Comparison of ENCODE assay signal across 13 cellular contexts in the genomic region with DNA sequence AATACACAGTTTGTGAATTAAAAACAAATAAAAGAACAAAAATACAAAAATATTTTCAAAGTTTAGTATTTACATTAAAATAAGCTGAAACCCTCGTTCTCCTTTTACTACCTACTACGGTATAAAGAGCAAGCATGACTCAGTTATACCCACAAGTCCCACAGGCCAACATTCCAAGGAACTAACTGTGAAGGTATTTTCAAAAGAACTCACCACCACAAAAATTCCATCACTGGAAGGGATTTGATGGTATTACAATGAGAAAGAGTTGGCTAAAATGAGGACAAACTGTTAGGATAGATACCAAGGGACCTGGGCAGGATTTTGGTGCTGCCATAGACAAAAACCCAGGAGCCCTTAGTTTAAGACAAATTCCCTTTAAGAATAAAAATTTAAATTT.
DNase-seq lines count a peak whose midpoint lies in the region; ATAC-seq and TF ChIP-seq lines count a peak whose summit lies in the region.
"Had no signal": no experiment of that assay in that cellular context is flagged by ENCODE, and none has a peak within 500 bp of the region (broad histone marks: within the 10 kb centered on the region; RNA-seq: fewer than 3 reads in every experiment).

No MANE protein-coding gene starts in this region.

- H3K4me1 ChIP-seq in PC-3 (ENCODE audit: insufficient read depth, low read length) (peaks cover 32% of the 10 kb centered on the region), neural progenitor cell (no peaks in the 10 kb centered on the region), MM.1S (ENCODE audit: low read length) (peaks cover 5% of the 10 kb centered on the region)

- H3K4me2 ChIP-seq in PC-3 (ENCODE audit: low read length) = peak overlapping the region; percentile 39; the same call in 1 of the 2 replicates
- H3K4me2 ChIP-seq in neural progenitor cell = no peak overlapping the region
- H3K4me2 ChIP-seq in MM.1S (ENCODE audit: low read depth, low read length) = no peak overlapping the region

- H3K79me2 ChIP-seq in PC-3 (ENCODE audit: low read length) = 0 out of 2 replicates have a peak, but pooled peaks cover 5% of the 10 kb centered on the region
- H3K79me2 ChIP-seq in neural progenitor cell (ENCODE audit: low read depth) = no peaks in the 10 kb centered on the region
- no peaks in the 10 kb centered on the region for H3K79me2 ChIP-seq in MM.1S (ENCODE audit: low read length)

- peaks cover 3% of the 10 kb centered on the region for H3K36me3 Mint-ChIP-seq in neural progenitor cell

- no peak overlapping the region for H3K4me3 Mint-ChIP-seq in neural progenitor cell

- intact Hi-C loops in PC-3 (cut with micrococcal nuclease) = no loop called here

- TF ChIP-seq CTCF in PC-3 (conservative IDR thresholded peaks at IDR 0.05; ENCODE audit: low read depth, low read length) (no peak), epithelial cell of esophagus (IDR thresholded peaks at IDR 0.05; ENCODE audit: insufficient read depth, low read depth, low read length, missing control alignments) (no peak), neural progenitor cell (IDR thresholded peaks at IDR 0.05) (no peak), MM.1S (IDR thresholded peaks at IDR 0.05; ENCODE audit: low read length) (no peak)

- H3K4me1 Mint-ChIP-seq in neural progenitor cell = no peaks in the 10 kb centered on the region

- H3K27ac ChIP-seq in PC-3 (ENCODE audit: low read length) = peak overlapping the region; percentile 61
- H3K27ac ChIP-seq in neural progenitor cell = no peak overlapping the region
- H3K27ac ChIP-seq in MM.1S (ENCODE audit: low read length) = no peak overlapping the region
- H3K27ac ChIP-seq: skin epidermis had no signal

- peak; percentile 96 for ATAC-seq in PC-3
- no peak for ATAC-seq in GM18502 (IDR thresholded peaks at IDR 0.05; ENCODE audit: poor library complexity, unreplicated experiment)

- H2AFZ ChIP-seq in PC-3 (ENCODE audit: low read length) = no peak overlapping the region
- H2AFZ ChIP-seq in neural progenitor cell (replicated peaks) = no peak overlapping the region
- no peak overlapping the region for H2AFZ ChIP-seq in MM.1S (ENCODE audit: low read length)

- H3K9ac ChIP-seq in PC-3 (ENCODE audit: low read length) = peak overlapping the region; percentile 12; the same call in 1 of the 2 replicates
- H3K9ac ChIP-seq in neural progenitor cell = no peak overlapping the region
- no peak overlapping the region for H3K9ac ChIP-seq in MM.1S (ENCODE audit: low read length)

- H3K36me3 ChIP-seq in PC-3 (ENCODE audit: low read depth, low read length) (no peaks in the 10 kb centered on the region), neural progenitor cell (no peaks in the 10 kb centered on the region), MM.1S (replicated peaks; ENCODE audit: insufficient read depth, low read length) (no peaks in the 10 kb centered on the region)

- no peak overlapping the region for H3K27ac Mint-ChIP-seq in neural progenitor cell

- H3K9me3 Mint-ChIP-seq in neural progenitor cell = no peaks in the 10 kb centered on the region

- peaks cover 8% of the 10 kb centered on the region for H3K27me3 Mint-ChIP-seq in neural progenitor cell (ENCODE audit: insufficient read depth, low read depth)

- CTCF ChIA-PET in PC-3 (lab: Charles Lee) = no interaction called here

- H4K20me1 ChIP-seq in PC-3 (ENCODE audit: low read length) = no peaks in the 10 kb centered on the region
- H4K20me1 ChIP-seq in neural progenitor cell (ENCODE audit: low read depth) = no peaks in the 10 kb centered on the region
- H4K20me1 ChIP-seq in MM.1S (ENCODE audit: insufficient read depth, low read length) = no peaks in the 10 kb centered on the region

- H3K9me3 ChIP-seq in PC-3 (ENCODE audit: low read length) (no peaks in the 10 kb centered on the region), neural progenitor cell (ENCODE audit: low read depth) (no peaks in the 10 kb centered on the region), MM.1S (replicated peaks; ENCODE audit: insufficient read depth, low read length) (no peaks in the 10 kb centered on the region)

- no peaks in the 10 kb centered on the region for H3K27me3 ChIP-seq in PC-3 (ENCODE audit: low read length)
- H3K27me3 ChIP-seq in neural progenitor cell = no peaks in the 10 kb centered on the region
- no peaks in the 10 kb centered on the region for H3K27me3 ChIP-seq in MM.1S (replicated peaks; ENCODE audit: insufficient read depth, low read length)

- peaks cover 5% of the 10 kb centered on the region for H3F3A ChIP-seq in PC-3 (ENCODE audit: low read length, unreplicated experiment)
- no peaks in the 10 kb centered on the region for H3F3A ChIP-seq in neural progenitor cell (ENCODE audit: low read depth)
- H3F3A ChIP-seq in MM.1S (ENCODE audit: insufficient read depth, low read length) = no peaks in the 10 kb centered on the region; the same call in 1 of the 2 replicates

- H3K9me2 ChIP-seq in PC-3 (replicated peaks; ENCODE audit: low read length) (no peaks in the 10 kb centered on the region), MM.1S (replicated peaks; ENCODE audit: insufficient read depth, low read length) (no peaks in the 10 kb centered on the region)

- DNase-seq in EL (peak; percentile 93), PC-3 (peak; percentile 89), epithelial cell of esophagus (ENCODE audit: low read depth) (peak; percentile 80), neural progenitor cell (ENCODE audit: low spot score) (peak; percentile 14), nucleus accumbens (lab: John Stamatoyannopoulos, UW) (no peak), MM.1S (no peak), middle frontal gyrus (ENCODE audit: extremely low spot score, low spot score) (no peak)
- DNase-seq: amygdala; DMS 273 treated with DMSO at 0.1 percent for 48 hours; NCI-H524 treated with DMSO at 0.1 percent for 48 hours; stimulated activated CD8-positive, alpha-beta memory T cell treated with anti-CD3 and anti-CD28 coated beads, Interleukin-4, amount 100 ng/mL, for 48 hours had no signal

- BruUV-seq in PC-3 (replicated peaks; lab: Mats Ljungman, UMichigan) = no TSS peak

- POLR2A ChIA-PET in PC-3 (lab: Charles Lee; ENCODE audit: unreplicated experiment) = no interaction called here

- H3K4me3 ChIP-seq in PC-3 (ENCODE audit: low read length) (no peak overlapping the region), epithelial cell of esophagus (ENCODE audit: low read length) (no peak overlapping the region), neural progenitor cell (no peak overlapping the region), MM.1S (ENCODE audit: low read length) (no peak overlapping the region)
- H3K4me3 ChIP-seq: skin epidermis had no signal

Comparison
In these comparisons a context has a peak if more than half of its experiments do, and no peak if none do; other contexts are left out.
1. DNase-seq: peak in EL (single experiment), PC-3 (single experiment), epithelial cell of esophagus (single experiment) and neural progenitor cell (single experiment); none in nucleus accumbens (0 of 56), MM.1S (single experiment) and middle frontal gyrus (single experiment).